Comparison of ENCODE assay signal across 18 cellular contexts in the genomic region with DNA sequence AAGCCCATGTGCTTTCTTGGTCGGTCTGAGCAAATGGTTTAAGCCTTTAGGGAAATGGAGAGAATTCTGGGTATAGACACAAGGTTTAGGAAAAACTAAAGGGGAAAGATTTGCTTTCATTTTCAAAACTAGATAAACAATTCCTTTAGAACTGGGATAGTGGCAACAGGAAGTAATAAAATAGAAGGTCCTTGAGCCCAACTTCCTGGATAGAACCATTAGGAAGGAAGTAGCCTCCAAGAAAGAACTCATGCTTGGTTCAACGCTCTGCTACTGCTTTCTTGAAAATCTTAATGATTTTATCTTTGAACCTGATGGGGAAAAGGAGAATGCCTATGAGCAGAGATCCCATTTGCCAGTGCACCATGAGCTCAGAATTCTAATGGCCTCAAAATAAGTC.
DNase-seq lines count a peak whose midpoint lies in the region; ATAC-seq and TF ChIP-seq lines count a peak whose summit lies in the region.
"Had no signal": no experiment of that assay in that cellular context is flagged by ENCODE, and none has a peak within 500 bp of the region (broad histone marks: within the 10 kb centered on the region; RNA-seq: fewer than 3 reads in every experiment).

No MANE protein-coding gene starts in this region.

- H3K4me1 Mint-ChIP-seq in endothelial cell (ENCODE audit: unreplicated experiment), result peaks cover 9% of the 10 kb centered on the region
- no peaks in the 10 kb centered on the region for H3K4me1 Mint-ChIP-seq in activated naive CD8-positive, alpha-beta T cell treated with anti-CD3 and anti-CD28 coated beads, Interleukin-2, amount 50 U/mL, for 24 hours
- no peaks in the 10 kb centered on the region for H3K4me1 Mint-ChIP-seq in stimulated activated effector memory CD8-positive, alpha-beta T cell treated with anti-CD3 and anti-CD28 coated beads, Interleukin-12 subunit alpha, Interleukin-12 subunit beta, amount 100 ng/mL, for 72 hours

- H3K4me3 Mint-ChIP-seq in endothelial cell (ENCODE audit: unreplicated experiment), result no peak overlapping the region
- H3K4me3 Mint-ChIP-seq in activated naive CD8-positive, alpha-beta T cell treated with anti-CD3 and anti-CD28 coated beads, Interleukin-2, amount 50 U/mL, for 24 hours, result no peak overlapping the region
- no peak overlapping the region for H3K4me3 Mint-ChIP-seq in stimulated activated effector memory CD8-positive, alpha-beta T cell treated with anti-CD3 and anti-CD28 coated beads, Interleukin-12 subunit alpha, Interleukin-12 subunit beta, amount 100 ng/mL, for 72 hours
- H3K4me3 Mint-ChIP-seq: CD4-positive, alpha-beta T cell had no signal

- peak overlapping the region; percentile 50 for H3K27ac Mint-ChIP-seq in endothelial cell (ENCODE audit: unreplicated experiment)
- H3K27ac Mint-ChIP-seq in activated naive CD8-positive, alpha-beta T cell treated with anti-CD3 and anti-CD28 coated beads, Interleukin-2, amount 50 U/mL, for 24 hours, result no peak overlapping the region
- no peak overlapping the region for H3K27ac Mint-ChIP-seq in stimulated activated effector memory CD8-positive, alpha-beta T cell treated with anti-CD3 and anti-CD28 coated beads, Interleukin-12 subunit alpha, Interleukin-12 subunit beta, amount 100 ng/mL, for 72 hours
- H3K27ac Mint-ChIP-seq: CD4-positive, alpha-beta T cell had no signal

- CTCF ChIA-PET in A673 (lab: Charles Lee), result no interaction called here

- TF ChIP-seq CTCF in A673 (conservative IDR thresholded peaks at IDR 0.05; ENCODE audit: low read depth, low read length) (no peak), endothelial cell (IDR thresholded peaks at IDR 0.05; ENCODE audit: unreplicated experiment) (no peak), mucosa of descending colon (IDR thresholded peaks at IDR 0.05) (no peak)

- no peaks in the 10 kb centered on the region for H3K9me3 Mint-ChIP-seq in endothelial cell (ENCODE audit: unreplicated experiment)
- H3K9me3 Mint-ChIP-seq in activated naive CD8-positive, alpha-beta T cell treated with anti-CD3 and anti-CD28 coated beads, Interleukin-2, amount 50 U/mL, for 24 hours, result peaks cover under 1% of the 10 kb centered on the region
- peaks cover 22% of the 10 kb centered on the region for H3K9me3 Mint-ChIP-seq in stimulated activated effector memory CD8-positive, alpha-beta T cell treated with anti-CD3 and anti-CD28 coated beads, Interleukin-12 subunit alpha, Interleukin-12 subunit beta, amount 100 ng/mL, for 72 hours

- H3K27me3 ChIP-seq in A673 (replicated peaks; ENCODE audit: insufficient read depth, low read depth, low read length, poor library complexity), result no peaks in the 10 kb centered on the region
- H3K27me3 ChIP-seq: SJCRH30 had no signal

- POLR2A ChIA-PET in A673 (lab: Charles Lee; ENCODE audit: low non-redundant PET), result no interaction called here

- H3K4me3 ChIP-seq in A673 (ENCODE audit: low read depth, low read length, poor library complexity, severe bottlenecking) (no peak overlapping the region), mucosa of descending colon (no peak overlapping the region)
- H3K4me3 ChIP-seq: SJCRH30 had no signal

- no peak overlapping the region for H3K27ac ChIP-seq in A673 (ENCODE audit: low read depth, low read length, poor library complexity, severe bottlenecking)
- H3K27ac ChIP-seq: KMS-11, RWPE1, SJCRH30 had no signal

- H3K36me3 ChIP-seq in A673 (ENCODE audit: insufficient read depth, low read length, poor library complexity, severe bottlenecking) (no peaks in the 10 kb centered on the region), mucosa of descending colon (ENCODE audit: low read depth) (no peaks in the 10 kb centered on the region)
- H3K36me3 ChIP-seq: SJCRH30 had no signal

- H3K9me3 ChIP-seq in A673 (ENCODE audit: low read depth, low read length, poor library complexity, severe bottlenecking), result no peaks in the 10 kb centered on the region
- no peaks in the 10 kb centered on the region for H3K9me3 ChIP-seq in mucosa of descending colon
- H3K9me3 ChIP-seq: SJCRH30 had no signal

- intact Hi-C loops in A673 (cut with micrococcal nuclease; ENCODE audit: unreplicated experiment) (loop anchor here (5.0 kb wide), 1 partner anchor 374 kb away; no protein-coding TSS in a partner anchor), mucosa of descending colon (cut with DNase I, micrococcal nuclease) (no loop called here)

- no peaks in the 10 kb centered on the region for H3K36me3 Mint-ChIP-seq in endothelial cell (ENCODE audit: low read depth, unreplicated experiment)
- no peaks in the 10 kb centered on the region for H3K36me3 Mint-ChIP-seq in activated naive CD8-positive, alpha-beta T cell treated with anti-CD3 and anti-CD28 coated beads, Interleukin-2, amount 50 U/mL, for 24 hours (ENCODE audit: low read depth)
- no peaks in the 10 kb centered on the region for H3K36me3 Mint-ChIP-seq in stimulated activated effector memory CD8-positive, alpha-beta T cell treated with anti-CD3 and anti-CD28 coated beads, Interleukin-12 subunit alpha, Interleukin-12 subunit beta, amount 100 ng/mL, for 72 hours

- DNase-seq in A673 (ENCODE audit: low spot score), result peak; percentile 12
- DNase-seq in Kasumi-1 (lab: John Stamatoyannopoulos, UW), result peak; percentile 9 to 23
- DNase-seq in endothelial cell (ENCODE audit: low spot score), result no peak
- DNase-seq in mucosa of descending colon, result no peak
- DNase-seq in activated naive CD8-positive, alpha-beta T cell treated with anti-CD3 and anti-CD28 coated beads, Interleukin-2, amount 50 U/mL, for 24 hours, result no peak
- DNase-seq in stimulated activated effector memory CD8-positive, alpha-beta T cell treated with anti-CD3 and anti-CD28 coated beads, Interleukin-12 subunit alpha, Interleukin-12 subunit beta, amount 100 ng/mL, for 72 hours (ENCODE audit: low spot score in 2 of 2), result no peak
- no peak for DNase-seq in GF-D8 (lab: John Stamatoyannopoulos, UW)
- DNase-seq: CD4-positive, alpha-beta T cell; MM.1S; NCI-H1105; NCI-H1694 treated with DMSO at 0.1 percent for 48 hours; NCI-H446 treated with DMSO at 0.1 percent for 48 hours; NCI-H748 treated with DMSO at 0.1 percent for 48 hours; SJCRH30; SW 1271 had no signal

- peaks cover 4% of the 10 kb centered on the region for H3K27me3 Mint-ChIP-seq in endothelial cell (ENCODE audit: unreplicated experiment)
- H3K27me3 Mint-ChIP-seq in activated naive CD8-positive, alpha-beta T cell treated with anti-CD3 and anti-CD28 coated beads, Interleukin-2, amount 50 U/mL, for 24 hours, result no peaks in the 10 kb centered on the region
- H3K27me3 Mint-ChIP-seq: CD4-positive, alpha-beta T cell had no signal

- ATAC-seq in mucosa of descending colon, result peak; percentile 64
- no peak for ATAC-seq in activated naive CD8-positive, alpha-beta T cell treated with anti-CD3 and anti-CD28 coated beads, Interleukin-2, amount 50 U/mL, for 24 hours
- ATAC-seq in stimulated activated effector memory CD8-positive, alpha-beta T cell treated with anti-CD3 and anti-CD28 coated beads, Interleukin-12 subunit alpha, Interleukin-12 subunit beta, amount 100 ng/mL, for 72 hours, result no peak
- ATAC-seq in HG03108 (IDR thresholded peaks at IDR 0.05; ENCODE audit: unreplicated experiment), result no peak

- BruUV-seq in A673 (replicated peaks; lab: Mats Ljungman, UMichigan), result no TSS peak

- H3K4me1 ChIP-seq in A673 (ENCODE audit: insufficient read depth, low read length, poor library complexity, severe bottlenecking), result no peaks in the 10 kb centered on the region
- no peaks in the 10 kb centered on the region for H3K4me1 ChIP-seq in mucosa of descending colon (ENCODE audit: low read depth)
- H3K4me1 ChIP-seq: SJCRH30 had no signal

Comparison
In these comparisons a context has a peak if more than half of its experiments do, and no peak if none do; other contexts are left out.
1. DNase-seq: peak in A673 (single experiment) and Kasumi-1 (2 of 2); none in endothelial cell (single experiment), mucosa of descending colon (0 of 3), activated naive CD8-positive, alpha-beta T cell treated with anti-CD3 and anti-CD28 coated beads, Interleukin-2, amount 50 U/mL, for 24 hours (single experiment), stimulated activated effector memory CD8-positive, alpha-beta T cell treated with anti-CD3 and anti-CD28 coated beads, Interleukin-12 subunit alpha, Interleukin-12 subunit beta, amount 100 ng/mL, for 72 hours (0 of 2) and GF-D8 (single experiment).